In the genomic region with DNA sequence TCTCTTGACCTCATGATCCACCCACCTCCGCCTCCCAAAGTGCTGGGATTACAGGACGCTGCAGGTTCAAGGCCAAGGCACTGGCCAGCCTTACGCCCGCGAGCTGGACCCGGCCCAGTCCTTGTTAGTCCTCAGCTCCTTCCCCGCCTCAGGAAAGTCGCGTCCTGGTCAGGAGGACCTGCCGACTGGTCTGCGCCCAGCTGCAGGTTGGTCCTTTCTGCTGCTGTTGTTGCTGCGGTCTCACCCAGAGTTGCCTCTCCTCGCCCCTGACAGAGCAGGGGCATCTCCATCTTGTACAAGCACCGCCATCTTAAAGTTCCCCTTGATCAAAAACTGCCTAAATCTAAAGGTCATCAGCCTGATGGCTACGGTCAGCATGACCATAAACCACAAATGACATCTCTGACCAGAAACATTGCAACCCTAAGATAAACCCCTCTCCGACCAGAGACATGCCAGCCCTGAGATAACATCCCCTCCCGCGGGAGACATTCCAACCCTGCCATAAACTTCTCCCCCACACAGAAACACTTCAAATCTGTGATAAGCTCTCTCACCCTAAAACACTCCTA, we compare ENCODE assay signal across 1 cellular context.
TF ChIP-seq lines count a peak whose summit lies in the region.

No MANE protein-coding gene starts in this region.

TF ChIP-seq in K562, 482 proteins besides CTCF, POLR2A, EP300 and RAD21 (continued from another document and continues in another):
- TF ChIP-seq, protein P1, sequence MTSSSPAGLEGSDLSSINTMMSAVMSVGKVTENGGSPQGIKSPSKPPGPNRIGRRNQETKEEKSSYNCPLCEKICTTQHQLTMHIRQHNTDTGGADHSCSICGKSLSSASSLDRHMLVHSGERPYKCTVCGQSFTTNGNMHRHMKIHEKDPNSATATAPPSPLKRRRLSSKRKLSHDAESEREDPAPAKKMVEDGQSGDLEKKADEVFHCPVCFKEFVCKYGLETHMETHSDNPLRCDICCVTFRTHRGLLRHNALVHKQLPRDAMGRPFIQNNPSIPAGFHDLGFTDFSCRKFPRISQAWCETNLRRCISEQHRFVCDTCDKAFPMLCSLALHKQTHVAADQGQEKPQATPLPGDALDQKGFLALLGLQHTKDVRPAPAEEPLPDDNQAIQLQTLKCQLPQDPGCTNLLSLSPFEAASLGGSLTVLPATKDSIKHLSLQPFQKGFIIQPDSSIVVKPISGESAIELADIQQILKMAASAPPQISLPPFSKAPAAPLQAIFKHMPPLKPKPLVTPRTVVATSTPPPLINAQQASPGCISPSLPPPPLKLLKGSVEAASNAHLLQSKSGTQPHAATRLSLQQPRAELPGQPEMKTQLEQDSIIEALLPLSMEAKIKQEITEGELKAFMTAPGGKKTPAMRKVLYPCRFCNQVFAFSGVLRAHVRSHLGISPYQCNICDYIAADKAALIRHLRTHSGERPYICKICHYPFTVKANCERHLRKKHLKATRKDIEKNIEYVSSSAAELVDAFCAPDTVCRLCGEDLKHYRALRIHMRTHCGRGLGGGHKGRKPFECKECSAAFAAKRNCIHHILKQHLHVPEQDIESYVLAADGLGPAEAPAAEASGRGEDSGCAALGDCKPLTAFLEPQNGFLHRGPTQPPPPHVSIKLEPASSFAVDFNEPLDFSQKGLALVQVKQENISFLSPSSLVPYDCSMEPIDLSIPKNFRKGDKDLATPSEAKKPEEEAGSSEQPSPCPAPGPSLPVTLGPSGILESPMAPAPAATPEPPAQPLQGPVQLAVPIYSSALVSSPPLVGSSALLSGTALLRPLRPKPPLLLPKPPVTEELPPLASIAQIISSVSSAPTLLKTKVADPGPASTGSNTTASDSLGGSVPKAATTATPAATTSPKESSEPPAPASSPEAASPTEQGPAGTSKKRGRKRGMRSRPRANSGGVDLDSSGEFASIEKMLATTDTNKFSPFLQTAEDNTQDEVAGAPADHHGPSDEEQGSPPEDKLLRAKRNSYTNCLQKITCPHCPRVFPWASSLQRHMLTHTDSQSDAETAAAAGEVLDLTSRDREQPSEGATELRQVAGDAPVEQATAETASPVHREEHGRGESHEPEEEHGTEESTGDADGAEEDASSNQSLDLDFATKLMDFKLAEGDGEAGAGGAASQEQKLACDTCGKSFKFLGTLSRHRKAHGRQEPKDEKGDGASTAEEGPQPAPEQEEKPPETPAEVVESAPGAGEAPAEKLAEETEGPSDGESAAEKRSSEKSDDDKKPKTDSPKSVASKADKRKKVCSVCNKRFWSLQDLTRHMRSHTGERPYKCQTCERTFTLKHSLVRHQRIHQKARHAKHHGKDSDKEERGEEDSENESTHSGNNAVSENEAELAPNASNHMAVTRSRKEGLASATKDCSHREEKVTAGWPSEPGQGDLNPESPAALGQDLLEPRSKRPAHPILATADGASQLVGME (CRISPR knock-in tag; IDR thresholded peaks at IDR 0.05): no peak
- 0 out of 2 replicates have a peak, but pooled peaks have one; percentile 55 for TF ChIP-seq PTRF (tag; IDR thresholded peaks at IDR 0.05)
- TF ChIP-seq FOXJ3 (CRISPR knock-in tag; IDR thresholded peaks at IDR 0.05): no peak
- TF ChIP-seq SMAD4 (CRISPR knock-in tag; conservative IDR thresholded peaks at IDR 0.05): peak; percentile 96
- no peak for TF ChIP-seq RBM17 (IDR thresholded peaks at IDR 0.05; ENCODE audit: borderline replicate concordance, low read depth, low read length)
- TF ChIP-seq, protein P2, sequence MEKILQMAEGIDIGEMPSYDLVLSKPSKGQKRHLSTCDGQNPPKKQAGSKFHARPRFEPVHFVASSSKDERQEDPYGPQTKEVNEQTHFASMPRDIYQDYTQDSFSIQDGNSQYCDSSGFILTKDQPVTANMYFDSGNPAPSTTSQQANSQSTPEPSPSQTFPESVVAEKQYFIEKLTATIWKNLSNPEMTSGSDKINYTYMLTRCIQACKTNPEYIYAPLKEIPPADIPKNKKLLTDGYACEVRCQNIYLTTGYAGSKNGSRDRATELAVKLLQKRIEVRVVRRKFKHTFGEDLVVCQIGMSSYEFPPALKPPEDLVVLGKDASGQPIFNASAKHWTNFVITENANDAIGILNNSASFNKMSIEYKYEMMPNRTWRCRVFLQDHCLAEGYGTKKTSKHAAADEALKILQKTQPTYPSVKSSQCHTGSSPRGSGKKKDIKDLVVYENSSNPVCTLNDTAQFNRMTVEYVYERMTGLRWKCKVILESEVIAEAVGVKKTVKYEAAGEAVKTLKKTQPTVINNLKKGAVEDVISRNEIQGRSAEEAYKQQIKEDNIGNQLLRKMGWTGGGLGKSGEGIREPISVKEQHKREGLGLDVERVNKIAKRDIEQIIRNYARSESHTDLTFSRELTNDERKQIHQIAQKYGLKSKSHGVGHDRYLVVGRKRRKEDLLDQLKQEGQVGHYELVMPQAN (IDR thresholded peaks at IDR 0.05; ENCODE audit: borderline replicate concordance): no peak
- TF ChIP-seq SMARCB1 (IDR thresholded peaks at IDR 0.05; ENCODE audit: insufficient read length, low read depth): no peak
- TF ChIP-seq PRDM10 (IDR thresholded peaks at IDR 0.05; ENCODE audit: partially characterized antibody): no peak
- no peak for TF ChIP-seq XRCC3 (IDR thresholded peaks at IDR 0.05)
- TF ChIP-seq TSC22D4 (tag; IDR thresholded peaks at IDR 0.05): no peak
- TF ChIP-seq SP2 (IDR thresholded peaks at IDR 0.05; ENCODE audit: extremely low read depth, low read depth, low read length, poor library complexity, severe bottlenecking): no peak
- peak; percentile 97 for TF ChIP-seq CBFA2T2 (conservative IDR thresholded peaks at IDR 0.05)
- TF ChIP-seq, protein P3, sequence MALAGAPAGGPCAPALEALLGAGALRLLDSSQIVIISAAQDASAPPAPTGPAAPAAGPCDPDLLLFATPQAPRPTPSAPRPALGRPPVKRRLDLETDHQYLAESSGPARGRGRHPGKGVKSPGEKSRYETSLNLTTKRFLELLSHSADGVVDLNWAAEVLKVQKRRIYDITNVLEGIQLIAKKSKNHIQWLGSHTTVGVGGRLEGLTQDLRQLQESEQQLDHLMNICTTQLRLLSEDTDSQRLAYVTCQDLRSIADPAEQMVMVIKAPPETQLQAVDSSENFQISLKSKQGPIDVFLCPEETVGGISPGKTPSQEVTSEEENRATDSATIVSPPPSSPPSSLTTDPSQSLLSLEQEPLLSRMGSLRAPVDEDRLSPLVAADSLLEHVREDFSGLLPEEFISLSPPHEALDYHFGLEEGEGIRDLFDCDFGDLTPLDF (CRISPR knock-in tag; IDR thresholded peaks at IDR 0.05): no peak
- TF ChIP-seq, protein P4, sequence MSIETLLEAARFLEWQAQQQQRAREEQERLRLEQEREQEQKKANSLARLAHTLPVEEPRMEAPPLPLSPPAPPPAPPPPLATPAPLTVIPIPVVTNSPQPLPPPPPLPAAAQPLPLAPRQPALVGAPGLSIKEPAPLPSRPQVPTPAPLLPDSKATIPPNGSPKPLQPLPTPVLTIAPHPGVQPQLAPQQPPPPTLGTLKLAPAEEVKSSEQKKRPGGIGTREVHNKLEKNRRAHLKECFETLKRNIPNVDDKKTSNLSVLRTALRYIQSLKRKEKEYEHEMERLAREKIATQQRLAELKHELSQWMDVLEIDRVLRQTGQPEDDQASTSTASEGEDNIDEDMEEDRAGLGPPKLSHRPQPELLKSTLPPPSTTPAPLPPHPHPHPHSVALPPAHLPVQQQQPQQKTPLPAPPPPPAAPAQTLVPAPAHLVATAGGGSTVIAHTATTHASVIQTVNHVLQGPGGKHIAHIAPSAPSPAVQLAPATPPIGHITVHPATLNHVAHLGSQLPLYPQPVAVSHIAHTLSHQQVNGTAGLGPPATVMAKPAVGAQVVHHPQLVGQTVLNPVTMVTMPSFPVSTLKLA (conservative IDR thresholded peaks at IDR 0.05): peak in 1 of 2 experiments; percentile 65; a peak in 2 of 4 replicates
- TF ChIP-seq ARID1B (IDR thresholded peaks at IDR 0.05): peak; percentile 98
- TF ChIP-seq ZBTB43 (CRISPR knock-in tag; IDR thresholded peaks at IDR 0.05): no peak
- no peak for TF ChIP-seq CBX8 (IDR thresholded peaks at IDR 0.05; ENCODE audit: borderline replicate concordance, extremely low read depth, low read depth, low read length, poor library complexity, severe bottlenecking)
- no peak for TF ChIP-seq HNRNPK (IDR thresholded peaks at IDR 0.05; ENCODE audit: low read depth, low read length, poor library complexity, severe bottlenecking)
- TF ChIP-seq ZNF324 (CRISPR knock-in tag; IDR thresholded peaks at IDR 0.05): 0 out of 2 replicates have a peak, but pooled peaks have one; percentile 4
- TF ChIP-seq SAP30 (IDR thresholded peaks at IDR 0.05; ENCODE audit: borderline replicate concordance, insufficient read depth, low read depth, low read length, poor library complexity, severe bottlenecking): no peak
- peak; percentile 83 for TF ChIP-seq ZBTB17 (CRISPR knock-in tag; IDR thresholded peaks at IDR 0.05)
- peak; percentile 28; the same call in 1 of the 2 replicates for TF ChIP-seq ZNF239 (CRISPR knock-in tag; IDR thresholded peaks at IDR 0.05)
- TF ChIP-seq CBX3 (IDR thresholded peaks at IDR 0.05; ENCODE audit: borderline replicate concordance in 1 of 2, low read length in 2 of 2): no peak
- TF ChIP-seq FUS (optimal IDR thresholded peaks at IDR 0.05; ENCODE audit: low read depth, low read length): no peak
- no peak for TF ChIP-seq OTX1 (CRISPR knock-in tag; IDR thresholded peaks at IDR 0.05)
- TF ChIP-seq ESRRB (CRISPR knock-in tag; IDR thresholded peaks at IDR 0.05; ENCODE audit: borderline replicate concordance): no peak
- TF ChIP-seq NCOA4 (IDR thresholded peaks at IDR 0.05; ENCODE audit: partially characterized antibody): peak; percentile 55
- no peak for TF ChIP-seq ZNF551 (CRISPR knock-in tag; IDR thresholded peaks at IDR 0.05)
- TF ChIP-seq BACH1 (tag; IDR thresholded peaks at IDR 0.05): no peak
- TF ChIP-seq ZBTB26 (CRISPR knock-in tag; IDR thresholded peaks at IDR 0.05): no peak; the same call in 1 of the 2 replicates
- no peak for TF ChIP-seq KDM2B (CRISPR knock-in tag; IDR thresholded peaks at IDR 0.05)
- TF ChIP-seq SIRT6 (IDR thresholded peaks at IDR 0.05; ENCODE audit: low read depth, low read length): no peak
- peak; percentile 57; the same call in 1 of the 2 replicates for TF ChIP-seq TOE1 (IDR thresholded peaks at IDR 0.05; ENCODE audit: borderline replicate concordance)
- TF ChIP-seq TOE1 (CRISPR knock-in tag; IDR thresholded peaks at IDR 0.05; ENCODE audit: borderline replicate concordance, low read depth): no peak
- TF ChIP-seq ZNF639 (CRISPR knock-in tag; conservative IDR thresholded peaks at IDR 0.05 in 1 of 2, IDR thresholded peaks at IDR 0.05 in 1 of 2): peak in 1 of 2 experiments; percentile 80; a peak in 2 of 4 replicates
- TF ChIP-seq NFATC3 (IDR thresholded peaks at IDR 0.05): no peak
- no peak for TF ChIP-seq TFE3 (CRISPR knock-in tag; IDR thresholded peaks at IDR 0.05)
